In the genomic region with DNA sequence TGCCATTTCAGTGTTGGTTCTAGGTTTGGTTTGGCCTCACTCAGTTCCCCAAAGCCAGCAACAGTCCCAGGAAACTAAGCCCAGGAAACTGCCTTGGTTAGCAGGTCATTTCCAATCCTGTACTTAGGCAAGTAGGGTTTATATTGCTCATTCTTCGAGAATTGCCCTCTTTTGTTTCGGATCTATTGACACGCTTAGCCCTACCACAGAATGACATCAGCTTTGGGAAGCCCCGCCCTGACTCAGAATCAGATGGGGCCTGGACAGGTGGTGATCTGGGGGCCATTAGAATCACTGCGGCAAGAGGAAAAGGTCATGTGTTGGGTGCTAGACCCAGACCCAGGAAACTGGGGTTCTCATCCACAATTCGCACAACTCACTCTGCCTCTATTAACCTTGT, we compare ENCODE assay signal across 1 cellular context.
TF ChIP-seq lines count a peak whose summit lies in the region.

No MANE protein-coding gene starts in this region.

TF ChIP-seq in GM23338, 12 proteins besides CTCF, POLR2A, EP300 and RAD21 (continued from another document):
- no peak for TF ChIP-seq ZNF462 (CRISPR knock-in tag; IDR thresholded peaks at IDR 0.05)
- TF ChIP-seq EZH2phosphoT487 (IDR thresholded peaks at IDR 0.05; ENCODE audit: unreplicated experiment), result no peak
- no peak for TF ChIP-seq CREB1 (CRISPR knock-in tag; IDR thresholded peaks at IDR 0.05; ENCODE audit: low read depth)
- TF ChIP-seq JUNB (IDR thresholded peaks at IDR 0.05; ENCODE audit: unreplicated experiment), result no peak
- TF ChIP-seq EZH2 (IDR thresholded peaks at IDR 0.05; ENCODE audit: low read depth, unreplicated experiment), result no peak
- no peak for TF ChIP-seq ZNF114 (CRISPR knock-in tag; IDR thresholded peaks at IDR 0.05)
- no peak for TF ChIP-seq POLR2AphosphoS5 (IDR thresholded peaks at IDR 0.05; ENCODE audit: low read depth)
- no peak for TF ChIP-seq ETS1 (IDR thresholded peaks at IDR 0.05)
